ENCODE assay signal across 13 cellular contexts in genomic region chr2:172285760-172286159, GRCh38.
DNase-seq lines count a peak whose midpoint lies in the region; FAIRE-seq and TF ChIP-seq lines count a peak whose summit lies in the region.
"Had no signal": no experiment of that assay in that cellular context is flagged by ENCODE, and none has a peak within 500 bp of the region (broad histone marks: within the 10 kb centered on the region; RNA-seq: fewer than 3 reads in every experiment).

No MANE protein-coding gene starts in this region.

- H3K36me3 Mint-ChIP-seq in CD4-positive, alpha-beta memory T cell: no peaks in the 10 kb centered on the region
- no peaks in the 10 kb centered on the region for H3K36me3 Mint-ChIP-seq in osteocyte (ENCODE audit: unreplicated experiment)
- H3K36me3 Mint-ChIP-seq: memory B cell had no signal

- no peaks in the 10 kb centered on the region for H3K27me3 Mint-ChIP-seq in CD4-positive, alpha-beta memory T cell
- no peaks in the 10 kb centered on the region for H3K27me3 Mint-ChIP-seq in osteocyte (ENCODE audit: unreplicated experiment)

- 74 to 75% methylated on average over 9 of the region's 9 CpGs for WGBS in ectodermal cell, 2 experiments

- H3K27ac ChIP-seq in CD4-positive, alpha-beta memory T cell (ENCODE audit: low read depth, low read length): no peak overlapping the region
- no peak overlapping the region for H3K27ac ChIP-seq in HEK293 (ENCODE audit: extremely low read depth, low read depth, low read length)
- H3K27ac ChIP-seq in ectodermal cell (ENCODE audit: insufficient read depth, low read depth, low read length, poor library complexity, severe bottlenecking): peak overlapping the region; percentile 92
- H3K27ac ChIP-seq: pancreas had no signal

- peaks cover 12 to 40% (median 16%) of the 10 kb centered on the region in 4 donors for H3K4me1 Mint-ChIP-seq in CD4-positive, alpha-beta memory T cell
- H3K4me1 Mint-ChIP-seq in osteocyte (ENCODE audit: unreplicated experiment): peaks cover 53% of the 10 kb centered on the region

- POLR2A ChIA-PET in CD4-positive, alpha-beta memory T cell (lab: Charles Lee; ENCODE audit: partially characterized antibody): no interaction called here
- POLR2A ChIA-PET in HEK293 (lab: Yijun Ruan, JAX): interaction anchor here (1.2 kb wide), 1 partner anchor 142 kb away, joined by 3 read pairs; the partner anchor contains the start of gene ITGA6

- TF ChIP-seq CTCF in HEK293 (tag by site-specific recombination; IDR thresholded peaks at IDR 0.05): no peak
- no peak for TF ChIP-seq CTCF in osteocyte (IDR thresholded peaks at IDR 0.05)

- no peaks in the 10 kb centered on the region for H3K9me3 ChIP-seq in CD4-positive, alpha-beta memory T cell (ENCODE audit: control insufficient read depth in 1 of 2, low read length in 2 of 2)
- H3K9me3 ChIP-seq in HEK293 (ENCODE audit: control insufficient read depth, insufficient read depth, low read depth, low read length) (no peaks in the 10 kb centered on the region), ectodermal cell (ENCODE audit: control insufficient read depth, low read length) (no peaks in the 10 kb centered on the region)
- H3K9me3 ChIP-seq: pancreas, thyroid gland had no signal

- H3K4me3 Mint-ChIP-seq in CD4-positive, alpha-beta memory T cell: peak overlapping the region in 7 of 8 donors; percentile 18 to 73 (median 59)
- no peak overlapping the region for H3K4me3 Mint-ChIP-seq in osteocyte (ENCODE audit: unreplicated experiment)
- H3K4me3 Mint-ChIP-seq: memory B cell had no signal

- CTCF ChIA-PET in CD4-positive, alpha-beta memory T cell (lab: Charles Lee; ENCODE audit: partially characterized antibody): interaction anchor here (1.3 kb wide), 1 partner anchor 176 kb away, joined by 3 read pairs; no protein-coding TSS in a partner anchor
- CTCF ChIA-PET in HEK293 (lab: Yijun Ruan, JAX): interaction anchor here (0.6 kb wide), 1 partner anchor 126 kb away, joined by 3 read pairs; no protein-coding TSS in a partner anchor

- no peaks in the 10 kb centered on the region for H3K9me3 Mint-ChIP-seq in CD4-positive, alpha-beta memory T cell
- H3K9me3 Mint-ChIP-seq in osteocyte (ENCODE audit: unreplicated experiment): no peaks in the 10 kb centered on the region
- H3K9me3 Mint-ChIP-seq: memory B cell had no signal

- DNase-seq in CD4-positive, alpha-beta memory T cell: peak in 2 of 5 donors; percentile 1 to 5
- DNase-seq in osteocyte (ENCODE audit: extremely low spot score, unreplicated experiment) (no peak), OCI-M1 (lab: John Stamatoyannopoulos, UW) (no peak), GM12891 (ENCODE audit: insufficient read length, low spot score) (no peak)
- DNase-seq in activated CD4-positive, alpha-beta T cell treated with anti-CD3 and anti-CD28 coated beads, Interleukin-2, amount 50 U/mL, for 4 hours: no peak
- DNase-seq: activated CD4-positive, alpha-beta T cell treated with anti-CD3 and anti-CD28 coated beads for 48 hours; activated T-cell treated with anti-CD3 and anti-CD28 coated beads, Interleukin-2, amount 50 U/mL, for 48 hours; NCI-H187; pancreas; thyroid gland had no signal

- no peak overlapping the region for H3K4me3 ChIP-seq in CD4-positive, alpha-beta memory T cell (ENCODE audit: low read length in 2 of 2)
- H3K4me3 ChIP-seq in HEK293 (ENCODE audit: low read depth, low read length): no peak overlapping the region
- H3K4me3 ChIP-seq in ectodermal cell (ENCODE audit: insufficient read depth, low read depth, low read length): no peak overlapping the region
- H3K4me3 ChIP-seq: pancreas, thyroid gland had no signal

- H3K36me3 ChIP-seq in CD4-positive, alpha-beta memory T cell (ENCODE audit: insufficient read depth, low read length): no peaks in the 10 kb centered on the region
- H3K36me3 ChIP-seq in HEK293 (ENCODE audit: control insufficient read depth in 2 of 2, insufficient read depth in 1 of 2, low read length in 2 of 2) (no peaks in the 10 kb centered on the region), ectodermal cell (ENCODE audit: control insufficient read depth, insufficient read depth, low read length) (no peaks in the 10 kb centered on the region)
- H3K36me3 ChIP-seq: pancreas, thyroid gland had no signal

- peaks cover 16% of the 10 kb centered on the region for H3K4me1 ChIP-seq in CD4-positive, alpha-beta memory T cell (ENCODE audit: insufficient read depth, low read length)
- H3K4me1 ChIP-seq in HEK293 (ENCODE audit: control insufficient read depth, insufficient read depth, low read length): peaks cover 6% of the 10 kb centered on the region; the same call in 1 of the 2 replicates
- H3K4me1 ChIP-seq in ectodermal cell (ENCODE audit: control insufficient read depth, insufficient read depth, low read length): peaks cover 47% of the 10 kb centered on the region
- H3K4me1 ChIP-seq: pancreas had no signal

- no peak for FAIRE-seq in GM12891 (lab: Jason Lieb, UNC)
- FAIRE-seq: pancreas had no signal

- intact Hi-C loops in CD4-positive, alpha-beta memory T cell (cut with micrococcal nuclease): no loop called here

- H3K27me3 ChIP-seq in CD4-positive, alpha-beta memory T cell (ENCODE audit: insufficient read depth, low read length): no peaks in the 10 kb centered on the region
- no peaks in the 10 kb centered on the region for H3K27me3 ChIP-seq in ectodermal cell (ENCODE audit: control insufficient read depth, insufficient read depth, low read length, poor library complexity, severe bottlenecking)
- H3K27me3 ChIP-seq: pancreas, thyroid gland had no signal

- peak overlapping the region in 4 of 7 donors; percentile 4 to 33 (median 13) for H3K27ac Mint-ChIP-seq in CD4-positive, alpha-beta memory T cell
- peak overlapping the region; percentile 67 for H3K27ac Mint-ChIP-seq in osteocyte (ENCODE audit: unreplicated experiment)
- H3K27ac Mint-ChIP-seq: memory B cell had no signal

- no peak for TF ChIP-seq POLR2A in GM12891 (IDR thresholded peaks at IDR 0.05; ENCODE audit: low read depth, low read length)

TF ChIP-seq in HEK293, 187 proteins besides CTCF, POLR2A, EP300 and RAD21:
- TF ChIP-seq ZNF792 (tag by site-specific recombination; IDR thresholded peaks at IDR 0.05) (no peak), ZNF366 (tag by site-specific recombination; conservative IDR thresholded peaks at IDR 0.05) (peak; percentile 82), ZSCAN5A (tag by site-specific recombination; IDR thresholded peaks at IDR 0.05) (no peak), ZNF37A (tag by site-specific recombination; IDR thresholded peaks at IDR 0.05) (no peak), ZFP37 (tag by site-specific recombination; IDR thresholded peaks at IDR 0.05) (no peak), ZNF529 (tag by site-specific recombination; IDR thresholded peaks at IDR 0.05; ENCODE audit: insufficient replicate concordance) (no peak)

TF ChIP-seq in GM12891, 5 proteins besides CTCF, POLR2A, EP300 and RAD21:
- TF ChIP-seq SPI1 (IDR thresholded peaks at IDR 0.05; ENCODE audit: low read depth, low read length) (no peak), PAX5 (IDR thresholded peaks at IDR 0.05; ENCODE audit: insufficient read depth, low read length, severe bottlenecking) (no peak), POLR2AphosphoS5 (IDR thresholded peaks at IDR 0.05; ENCODE audit: low read depth, low read length) (no peak), POU2F2 (IDR thresholded peaks at IDR 0.05; ENCODE audit: low read depth, low read length) (no peak), TAF1 (IDR thresholded peaks at IDR 0.05; ENCODE audit: low read depth, low read length) (no peak)
